In the genomic region with DNA sequence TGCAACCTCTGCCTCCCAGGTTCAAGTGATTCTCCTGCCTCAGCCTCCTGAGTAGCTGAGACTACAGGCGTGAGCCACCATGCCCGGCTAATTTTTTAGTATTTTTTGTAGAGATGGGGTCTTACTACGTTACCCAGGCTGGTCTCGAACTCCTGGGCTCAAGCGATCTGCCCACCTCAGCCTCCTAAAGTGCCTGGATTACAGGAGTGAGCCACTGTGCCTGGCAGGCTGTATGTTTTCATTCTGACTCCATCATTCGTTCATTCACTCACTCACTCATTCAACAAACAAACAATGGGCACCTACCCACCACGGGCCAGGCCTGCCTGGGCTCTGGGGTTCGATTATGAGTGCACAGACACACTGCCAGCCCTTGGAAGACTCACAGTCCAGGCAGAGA, we compare ENCODE assay signal across 8 cellular contexts.
DNase-seq lines count a peak whose midpoint lies in the region; ATAC-seq, FAIRE-seq and TF ChIP-seq lines count a peak whose summit lies in the region.
"Not testable (repeated sequence)": the region's sequence is repeated elsewhere in the genome, so short reads cannot be mapped to it uniquely, and the experiment has no call there.

No MANE protein-coding gene starts in this region.

- H3K9me3 ChIP-seq in CD8-positive, alpha-beta memory T cell (ENCODE audit: low read length) = not testable (repeated sequence)

- H3K27ac ChIP-seq in CD8-positive, alpha-beta memory T cell (ENCODE audit: low read depth, low read length) = not testable (repeated sequence)
- peak overlapping the region; percentile 23 for H3K27ac ChIP-seq in RWPE1

- H3K27me3 Mint-ChIP-seq in CD8-positive, alpha-beta memory T cell; activated CD4-positive, alpha-beta T cell treated with anti-CD3 and anti-CD28 coated beads, Interleukin-2, amount 10 ng/mL, durations not matched to agents 7 days and 5 days; activated T-helper 17 cell treated with anti-CD3 and anti-CD28 coated beads, Interleukin-2, amount 50 U/mL, for 72 hours; central memory CD8-positive, alpha-beta T cell; immature natural killer cell (ENCODE audit: low read depth in 3 of 3): not testable (repeated sequence)
- H3K27me3 Mint-ChIP-seq in nephron (ENCODE audit: low read depth) = peaks cover 12% of the 10 kb centered on the region

- TF ChIP-seq CTCF in RWPE1 (conservative IDR thresholded peaks at IDR 0.05; ENCODE audit: low read depth); nephron (IDR thresholded peaks at IDR 0.05; ENCODE audit: unreplicated experiment in 3 of 3): not testable (repeated sequence)

- H3K27me3 ChIP-seq in CD8-positive, alpha-beta memory T cell (ENCODE audit: insufficient read depth, low read length, poor library complexity, severe bottlenecking) = not testable (repeated sequence)

- not testable (repeated sequence) for H3K9me3 Mint-ChIP-seq in CD8-positive, alpha-beta memory T cell; activated CD4-positive, alpha-beta T cell treated with anti-CD3 and anti-CD28 coated beads, Interleukin-2, amount 10 ng/mL, durations not matched to agents 7 days and 5 days; activated T-helper 17 cell treated with anti-CD3 and anti-CD28 coated beads, Interleukin-2, amount 50 U/mL, for 72 hours; central memory CD8-positive, alpha-beta T cell; immature natural killer cell; nephron

- H3K4me3 ChIP-seq in CD8-positive, alpha-beta memory T cell (ENCODE audit: low read length) = not testable (repeated sequence)

- POLR2A ChIA-PET in CD8-positive, alpha-beta memory T cell (lab: Charles Lee); RWPE1 (lab: Yijun Ruan, JAX; ENCODE audit: low non-redundant PET); activated CD4-positive, alpha-beta T cell treated with anti-CD3 and anti-CD28 coated beads, Interleukin-2, amount 10 ng/mL, durations not matched to agents 7 days and 5 days (lab: Charles Lee): not testable (repeated sequence)

- peak; percentile 20 for FAIRE-seq in urothelium cell line (lab: Jason Lieb, UNC)

- peaks cover 17 to 26% (median 19%) of the 10 kb centered on the region in 3 donors for H3K4me1 Mint-ChIP-seq in CD8-positive, alpha-beta memory T cell
- H3K4me1 Mint-ChIP-seq in activated CD4-positive, alpha-beta T cell treated with anti-CD3 and anti-CD28 coated beads, Interleukin-2, amount 10 ng/mL, durations not matched to agents 7 days and 5 days = peaks cover 12% of the 10 kb centered on the region
- H3K4me1 Mint-ChIP-seq in activated T-helper 17 cell treated with anti-CD3 and anti-CD28 coated beads, Interleukin-2, amount 50 U/mL, for 72 hours = not testable (repeated sequence)
- H3K4me1 Mint-ChIP-seq in central memory CD8-positive, alpha-beta T cell = peaks cover 25% of the 10 kb centered on the region
- H3K4me1 Mint-ChIP-seq in immature natural killer cell (peaks cover 11 to 21% of the 10 kb centered on the region in 2 donors), nephron (peaks cover 28% of the 10 kb centered on the region)

- H3K4me3 Mint-ChIP-seq in CD8-positive, alpha-beta memory T cell; activated CD4-positive, alpha-beta T cell treated with anti-CD3 and anti-CD28 coated beads, Interleukin-2, amount 10 ng/mL, durations not matched to agents 7 days and 5 days; central memory CD8-positive, alpha-beta T cell; immature natural killer cell; nephron: not testable (repeated sequence)
- peak overlapping the region; percentile 31 for H3K4me3 Mint-ChIP-seq in activated T-helper 17 cell treated with anti-CD3 and anti-CD28 coated beads, Interleukin-2, amount 50 U/mL, for 72 hours

- not testable (repeated sequence) for DNase-seq in CD8-positive, alpha-beta memory T cell; RWPE1 (ENCODE audit: low spot score); activated CD4-positive, alpha-beta T cell treated with anti-CD3 and anti-CD28 coated beads, Interleukin-2, amount 10 ng/mL, durations not matched to agents 7 days and 5 days; central memory CD8-positive, alpha-beta T cell (ENCODE audit: low spot score in 2 of 2); immature natural killer cell; urothelium cell line (ENCODE audit: low spot score)

- ATAC-seq in activated T-helper 17 cell treated with anti-CD3 and anti-CD28 coated beads, Interleukin-2, amount 50 U/mL, for 72 hours (replicated peaks); central memory CD8-positive, alpha-beta T cell (replicated peaks; ENCODE audit: extremely low read depth, poor library complexity, severe bottlenecking): not testable (repeated sequence)

- H3K27ac Mint-ChIP-seq in CD8-positive, alpha-beta memory T cell = peak overlapping the region in 7 of 8 donors; percentile 12 to 82 (median 52)
- peak overlapping the region; percentile 61 for H3K27ac Mint-ChIP-seq in activated CD4-positive, alpha-beta T cell treated with anti-CD3 and anti-CD28 coated beads, Interleukin-2, amount 10 ng/mL, durations not matched to agents 7 days and 5 days
- peak overlapping the region; percentile 83 for H3K27ac Mint-ChIP-seq in activated T-helper 17 cell treated with anti-CD3 and anti-CD28 coated beads, Interleukin-2, amount 50 U/mL, for 72 hours
- peak overlapping the region; percentile 91 for H3K27ac Mint-ChIP-seq in central memory CD8-positive, alpha-beta T cell (ENCODE audit: low read depth)
- peak overlapping the region in 5 of 6 donors; percentile 70 to 90 (median 83) for H3K27ac Mint-ChIP-seq in immature natural killer cell
- peak overlapping the region in 2 of 3 experiments; percentile 88 to 89 for H3K27ac Mint-ChIP-seq in nephron

- not testable (repeated sequence) for H3K36me3 Mint-ChIP-seq in CD8-positive, alpha-beta memory T cell; activated CD4-positive, alpha-beta T cell treated with anti-CD3 and anti-CD28 coated beads, Interleukin-2, amount 10 ng/mL, durations not matched to agents 7 days and 5 days (ENCODE audit: low read depth); activated T-helper 17 cell treated with anti-CD3 and anti-CD28 coated beads, Interleukin-2, amount 50 U/mL, for 72 hours (ENCODE audit: low read depth); central memory CD8-positive, alpha-beta T cell (ENCODE audit: insufficient read depth); immature natural killer cell; nephron (ENCODE audit: low read depth)

- H3K4me1 ChIP-seq in CD8-positive, alpha-beta memory T cell (ENCODE audit: insufficient read depth, low read length) = not testable (repeated sequence)

- not testable (repeated sequence) for H3K36me3 ChIP-seq in CD8-positive, alpha-beta memory T cell (ENCODE audit: insufficient read depth, low read length)

- CTCF ChIA-PET in CD8-positive, alpha-beta memory T cell (lab: Charles Lee) = interaction anchor here (1.0 kb wide), 1 partner anchor 8 kb away, joined by 3 read pairs; no protein-coding TSS in a partner anchor
- CTCF ChIA-PET in RWPE1 (lab: Yijun Ruan, JAX) = interaction anchor here (0.6 kb wide), 1 partner anchor 502 kb away, joined by 3 read pairs; no protein-coding TSS in a partner anchor
- CTCF ChIA-PET in activated CD4-positive, alpha-beta T cell treated with anti-CD3 and anti-CD28 coated beads, Interleukin-2, amount 10 ng/mL, durations not matched to agents 7 days and 5 days (lab: Charles Lee) = not testable (repeated sequence)
